ENCODE assay signal across 24 cellular contexts in the genomic region with DNA sequence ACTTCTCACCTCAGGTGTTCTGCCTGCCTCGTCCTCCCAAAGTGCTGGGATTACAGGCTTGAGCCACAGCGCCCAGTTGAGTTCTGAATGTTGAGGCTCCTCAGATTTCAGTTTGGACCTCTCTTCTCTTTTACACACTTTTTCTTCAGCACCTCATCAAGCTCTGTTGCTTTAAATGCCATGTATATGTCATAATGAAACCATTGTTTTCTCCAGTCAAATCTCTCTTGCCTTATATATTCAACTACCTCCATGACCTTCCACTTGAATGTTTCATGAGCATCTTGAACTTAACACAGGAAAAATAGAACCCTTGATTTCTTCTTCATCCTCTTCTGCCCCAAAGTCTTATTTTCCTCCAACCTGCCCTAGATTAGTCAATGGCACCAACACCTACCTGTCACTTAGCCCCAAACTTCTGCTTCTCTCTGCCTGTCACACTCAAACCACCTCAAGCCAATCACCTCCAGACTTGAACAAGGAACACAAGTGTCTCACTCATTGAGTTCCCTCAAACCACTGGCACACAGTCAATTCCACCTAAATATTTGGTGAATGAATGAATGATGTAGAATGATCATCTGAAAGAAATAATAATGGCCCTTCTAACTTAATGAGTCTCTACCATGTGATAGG.
A peak's percentile ranks its signal among the peaks of the same experiment; 100 is the strongest.
DNase-seq lines count a peak whose midpoint lies in the region; ATAC-seq and TF ChIP-seq lines count a peak whose summit lies in the region.
"Had no signal": no experiment of that assay in that cellular context is flagged by ENCODE, and none has a peak within 500 bp of the region (broad histone marks: within the 10 kb centered on the region; RNA-seq: fewer than 3 reads in every experiment).

No MANE protein-coding gene starts in this region.

- H3K27me3 Mint-ChIP-seq in activated naive CD8-positive, alpha-beta T cell treated with anti-CD3 and anti-CD28 coated beads, Interleukin-2, amount 50 U/mL, for 24 hours = no peaks in the 10 kb centered on the region
- H3K27me3 Mint-ChIP-seq in activated naive CD8-positive, alpha-beta T cell treated with anti-CD3 and anti-CD28 coated beads for 36 hours = no peaks in the 10 kb centered on the region
- H3K27me3 Mint-ChIP-seq in activated T-helper 2 cell treated with anti-CD3 and anti-CD28 coated beads, Interferon-gamma antibody, Interleukin-2, Interleukin-4, amounts not matched to agents 10 μg/mL and 5 μg/mL and 100 μg/mL, durations not matched to agents 14 hours and 24 hours and 36 hours (ENCODE audit: low read depth) = no peaks in the 10 kb centered on the region
- H3K27me3 Mint-ChIP-seq: CD4-positive, alpha-beta T cell; CD8-positive, alpha-beta memory T cell had no signal

- intact Hi-C loops in activated T-helper 2 cell treated with anti-CD3 and anti-CD28 coated beads, Interferon-gamma antibody, Interleukin-2, Interleukin-4, amounts not matched to agents 10 μg/mL and 5 μg/mL and 100 μg/mL, durations not matched to agents 14 hours and 24 hours and 36 hours (cut with micrococcal nuclease) = no loop called here

- no peaks in the 10 kb centered on the region for H3K36me3 Mint-ChIP-seq in activated naive CD8-positive, alpha-beta T cell treated with anti-CD3 and anti-CD28 coated beads, Interleukin-2, amount 50 U/mL, for 24 hours (ENCODE audit: low read depth)
- H3K36me3 Mint-ChIP-seq in activated naive CD8-positive, alpha-beta T cell treated with anti-CD3 and anti-CD28 coated beads for 36 hours = no peaks in the 10 kb centered on the region
- no peaks in the 10 kb centered on the region for H3K36me3 Mint-ChIP-seq in activated T-helper 2 cell treated with anti-CD3 and anti-CD28 coated beads, Interferon-gamma antibody, Interleukin-2, Interleukin-4, amounts not matched to agents 10 μg/mL and 5 μg/mL and 100 μg/mL, durations not matched to agents 14 hours and 24 hours and 36 hours (ENCODE audit: low read depth)
- H3K36me3 Mint-ChIP-seq in stimulated activated effector memory CD8-positive, alpha-beta T cell treated with anti-CD3 and anti-CD28 coated beads, Interleukin-12 subunit alpha, Interleukin-12 subunit beta, amount 100 ng/mL, for 72 hours = no peaks in the 10 kb centered on the region
- H3K36me3 Mint-ChIP-seq: CD14-positive monocyte had no signal

- no peak for TF ChIP-seq CTCF in foreskin keratinocyte (conservative IDR thresholded peaks at IDR 0.05)

- H3K4me1 Mint-ChIP-seq in activated naive CD8-positive, alpha-beta T cell treated with anti-CD3 and anti-CD28 coated beads, Interleukin-2, amount 50 U/mL, for 24 hours = peaks cover 5% of the 10 kb centered on the region
- H3K4me1 Mint-ChIP-seq in activated naive CD8-positive, alpha-beta T cell treated with anti-CD3 and anti-CD28 coated beads for 36 hours = no peaks in the 10 kb centered on the region
- peaks cover 13% of the 10 kb centered on the region for H3K4me1 Mint-ChIP-seq in activated T-helper 2 cell treated with anti-CD3 and anti-CD28 coated beads, Interferon-gamma antibody, Interleukin-2, Interleukin-4, amounts not matched to agents 10 μg/mL and 5 μg/mL and 100 μg/mL, durations not matched to agents 14 hours and 24 hours and 36 hours (ENCODE audit: low read depth)
- peaks cover 6% of the 10 kb centered on the region for H3K4me1 Mint-ChIP-seq in stimulated activated effector memory CD8-positive, alpha-beta T cell treated with anti-CD3 and anti-CD28 coated beads, Interleukin-12 subunit alpha, Interleukin-12 subunit beta, amount 100 ng/mL, for 72 hours
- H3K4me1 Mint-ChIP-seq: CD8-positive, alpha-beta memory T cell had no signal

- no peak overlapping the region for H3K4me3 Mint-ChIP-seq in activated naive CD8-positive, alpha-beta T cell treated with anti-CD3 and anti-CD28 coated beads, Interleukin-2, amount 50 U/mL, for 24 hours
- H3K4me3 Mint-ChIP-seq in activated naive CD8-positive, alpha-beta T cell treated with anti-CD3 and anti-CD28 coated beads for 36 hours = no peak overlapping the region
- no peak overlapping the region for H3K4me3 Mint-ChIP-seq in activated T-helper 2 cell treated with anti-CD3 and anti-CD28 coated beads, Interferon-gamma antibody, Interleukin-2, Interleukin-4, amounts not matched to agents 10 μg/mL and 5 μg/mL and 100 μg/mL, durations not matched to agents 14 hours and 24 hours and 36 hours (ENCODE audit: low read depth)
- no peak overlapping the region for H3K4me3 Mint-ChIP-seq in stimulated activated effector memory CD8-positive, alpha-beta T cell treated with anti-CD3 and anti-CD28 coated beads, Interleukin-12 subunit alpha, Interleukin-12 subunit beta, amount 100 ng/mL, for 72 hours
- H3K4me3 Mint-ChIP-seq: CD14-positive monocyte; CD4-positive, alpha-beta T cell; CD8-positive, alpha-beta memory T cell; HFFc6 had no signal

- no peaks in the 10 kb centered on the region for H3K9me3 Mint-ChIP-seq in activated naive CD8-positive, alpha-beta T cell treated with anti-CD3 and anti-CD28 coated beads, Interleukin-2, amount 50 U/mL, for 24 hours
- H3K9me3 Mint-ChIP-seq in activated naive CD8-positive, alpha-beta T cell treated with anti-CD3 and anti-CD28 coated beads for 36 hours = no peaks in the 10 kb centered on the region
- no peaks in the 10 kb centered on the region for H3K9me3 Mint-ChIP-seq in activated T-helper 2 cell treated with anti-CD3 and anti-CD28 coated beads, Interferon-gamma antibody, Interleukin-2, Interleukin-4, amounts not matched to agents 10 μg/mL and 5 μg/mL and 100 μg/mL, durations not matched to agents 14 hours and 24 hours and 36 hours
- H3K9me3 Mint-ChIP-seq in stimulated activated effector memory CD8-positive, alpha-beta T cell treated with anti-CD3 and anti-CD28 coated beads, Interleukin-12 subunit alpha, Interleukin-12 subunit beta, amount 100 ng/mL, for 72 hours = no peaks in the 10 kb centered on the region
- H3K9me3 Mint-ChIP-seq: CD4-positive, alpha-beta T cell; CD8-positive, alpha-beta memory T cell; HFFc6 had no signal

- peak overlapping the region; percentile 3 for H3K27ac Mint-ChIP-seq in activated naive CD8-positive, alpha-beta T cell treated with anti-CD3 and anti-CD28 coated beads, Interleukin-2, amount 50 U/mL, for 24 hours
- no peak overlapping the region for H3K27ac Mint-ChIP-seq in activated naive CD8-positive, alpha-beta T cell treated with anti-CD3 and anti-CD28 coated beads for 36 hours
- H3K27ac Mint-ChIP-seq in activated T-helper 2 cell treated with anti-CD3 and anti-CD28 coated beads, Interferon-gamma antibody, Interleukin-2, Interleukin-4, amounts not matched to agents 10 μg/mL and 5 μg/mL and 100 μg/mL, durations not matched to agents 14 hours and 24 hours and 36 hours = peak overlapping the region; percentile 3
- no peak overlapping the region for H3K27ac Mint-ChIP-seq in stimulated activated effector memory CD8-positive, alpha-beta T cell treated with anti-CD3 and anti-CD28 coated beads, Interleukin-12 subunit alpha, Interleukin-12 subunit beta, amount 100 ng/mL, for 72 hours
- H3K27ac Mint-ChIP-seq: CD4-positive, alpha-beta T cell; CD8-positive, alpha-beta memory T cell; HFFc6 had no signal

- H3K27ac ChIP-seq in foreskin keratinocyte = no peak overlapping the region
- H3K27ac ChIP-seq: BLaER1 treated with 17β-estradiol and CSF1 and Interleukin-3, amounts not matched to agents 10 nM and 100 nM had no signal

- DNase-seq in activated naive CD8-positive, alpha-beta T cell treated with anti-CD3 and anti-CD28 coated beads, Interleukin-2, amount 50 U/mL, for 24 hours = no peak
- no peak for DNase-seq in activated naive CD8-positive, alpha-beta T cell treated with anti-CD3 and anti-CD28 coated beads for 36 hours
- no peak for DNase-seq in activated T-helper 2 cell treated with anti-CD3 and anti-CD28 coated beads, Interferon-gamma antibody, Interleukin-2, Interleukin-4, amounts not matched to agents 10 μg/mL and 5 μg/mL and 100 μg/mL, durations not matched to agents 14 hours and 24 hours and 36 hours (ENCODE audit: low spot score)
- DNase-seq in stimulated activated effector memory CD8-positive, alpha-beta T cell treated with anti-CD3 and anti-CD28 coated beads, Interleukin-12 subunit alpha, Interleukin-12 subunit beta, amount 100 ng/mL, for 72 hours (ENCODE audit: low spot score in 2 of 2) = no peak
- DNase-seq in NCI-H748 (lab: John Stamatoyannopoulos, UW; ENCODE audit: unreplicated experiment) = no peak
- DNase-seq in foreskin keratinocyte = no peak
- DNase-seq: 8988T; ACHN; AML-193; BE2C; Calu3; CD4-positive, alpha-beta T cell; CD8-positive, alpha-beta memory T cell; COR-L47; DMS53; DMS79 treated with DMSO at 0.1 percent for 48 hours; GF-D8; GOT3; HFFc6 had no signal

- no peaks in the 10 kb centered on the region for H3K27me3 ChIP-seq in foreskin keratinocyte
- H3K27me3 ChIP-seq: BE2C; BLaER1 treated with 17β-estradiol and CSF1 and Interleukin-3, amounts not matched to agents 10 nM and 100 nM had no signal

- peak; percentile 33 for ATAC-seq in activated naive CD8-positive, alpha-beta T cell treated with anti-CD3 and anti-CD28 coated beads, Interleukin-2, amount 50 U/mL, for 24 hours
- peak; percentile 36 for ATAC-seq in stimulated activated effector memory CD8-positive, alpha-beta T cell treated with anti-CD3 and anti-CD28 coated beads, Interleukin-12 subunit alpha, Interleukin-12 subunit beta, amount 100 ng/mL, for 72 hours
- ATAC-seq in HG03108 (IDR thresholded peaks at IDR 0.05; ENCODE audit: unreplicated experiment) (no peak), foreskin keratinocyte (no peak)
- ATAC-seq: A549 had no signal

- H3K4me1 ChIP-seq in foreskin keratinocyte = peaks cover 3% of the 10 kb centered on the region
- H3K4me1 ChIP-seq: BE2C, HAP-1 had no signal

Comparison
In these comparisons a context has a peak if more than half of its experiments do, and no peak if none do; other contexts are left out.
1. H3K27ac Mint-ChIP-seq: peak in activated naive CD8-positive, alpha-beta T cell treated with anti-CD3 and anti-CD28 coated beads, Interleukin-2, amount 50 U/mL, for 24 hours (single experiment) and activated T-helper 2 cell treated with anti-CD3 and anti-CD28 coated beads, Interferon-gamma antibody, Interleukin-2, Interleukin-4, amounts not matched to agents 10 μg/mL and 5 μg/mL and 100 μg/mL, durations not matched to agents 14 hours and 24 hours and 36 hours (single experiment); none in activated naive CD8-positive, alpha-beta T cell treated with anti-CD3 and anti-CD28 coated beads for 36 hours (single experiment) and stimulated activated effector memory CD8-positive, alpha-beta T cell treated with anti-CD3 and anti-CD28 coated beads, Interleukin-12 subunit alpha, Interleukin-12 subunit beta, amount 100 ng/mL, for 72 hours (single experiment).
2. ATAC-seq: peak in activated naive CD8-positive, alpha-beta T cell treated with anti-CD3 and anti-CD28 coated beads, Interleukin-2, amount 50 U/mL, for 24 hours (single experiment) and stimulated activated effector memory CD8-positive, alpha-beta T cell treated with anti-CD3 and anti-CD28 coated beads, Interleukin-12 subunit alpha, Interleukin-12 subunit beta, amount 100 ng/mL, for 72 hours (single experiment); none in HG03108 (single experiment) and foreskin keratinocyte (single experiment).